8 cellular contexts compared by ENCODE assay signal in the genomic region with DNA sequence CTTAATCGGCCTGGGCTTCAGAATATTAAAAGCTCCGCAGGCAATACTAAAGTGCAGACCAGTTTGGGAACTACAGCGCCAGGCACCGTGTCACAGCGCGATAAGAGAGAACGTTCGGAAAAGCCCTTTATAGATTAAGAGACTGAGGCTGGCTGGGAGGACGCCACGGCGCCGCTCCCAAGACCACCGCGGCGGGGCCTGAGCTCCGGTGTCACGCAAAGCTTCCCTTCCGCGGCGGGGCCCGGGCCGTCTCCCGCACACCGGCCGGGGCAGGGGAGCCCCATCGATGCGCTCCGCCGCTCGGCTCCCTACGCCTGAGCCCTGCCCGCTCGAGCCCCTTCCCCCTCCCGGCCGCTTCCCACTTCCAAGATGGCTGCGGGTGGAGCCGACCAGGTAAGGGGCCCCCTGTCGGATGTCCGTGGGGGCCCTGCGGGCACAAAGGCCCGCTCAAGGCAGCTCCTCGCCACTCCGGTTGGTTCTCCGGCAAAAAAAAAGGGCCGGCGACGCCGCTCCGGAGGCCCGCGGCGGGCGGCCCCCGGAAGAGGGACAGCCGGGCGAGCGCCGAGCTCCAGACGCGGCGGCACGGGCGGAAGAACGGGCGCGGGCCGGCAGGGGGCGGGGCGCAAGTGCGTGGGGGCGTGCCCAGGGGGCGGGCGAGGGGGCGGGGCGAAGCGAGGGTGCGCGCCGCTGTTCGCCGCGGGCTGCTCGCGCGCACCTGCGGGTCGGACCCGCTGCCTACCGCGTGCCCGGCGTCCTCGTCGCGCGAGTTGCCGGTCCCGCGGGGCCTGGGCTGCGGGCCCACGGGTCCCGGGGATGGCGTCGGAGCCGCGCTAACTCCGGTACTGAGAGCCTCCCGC.
DNase-seq lines count a peak whose midpoint lies in the region; ATAC-seq and TF ChIP-seq lines count a peak whose summit lies in the region.

A gene with protein sequence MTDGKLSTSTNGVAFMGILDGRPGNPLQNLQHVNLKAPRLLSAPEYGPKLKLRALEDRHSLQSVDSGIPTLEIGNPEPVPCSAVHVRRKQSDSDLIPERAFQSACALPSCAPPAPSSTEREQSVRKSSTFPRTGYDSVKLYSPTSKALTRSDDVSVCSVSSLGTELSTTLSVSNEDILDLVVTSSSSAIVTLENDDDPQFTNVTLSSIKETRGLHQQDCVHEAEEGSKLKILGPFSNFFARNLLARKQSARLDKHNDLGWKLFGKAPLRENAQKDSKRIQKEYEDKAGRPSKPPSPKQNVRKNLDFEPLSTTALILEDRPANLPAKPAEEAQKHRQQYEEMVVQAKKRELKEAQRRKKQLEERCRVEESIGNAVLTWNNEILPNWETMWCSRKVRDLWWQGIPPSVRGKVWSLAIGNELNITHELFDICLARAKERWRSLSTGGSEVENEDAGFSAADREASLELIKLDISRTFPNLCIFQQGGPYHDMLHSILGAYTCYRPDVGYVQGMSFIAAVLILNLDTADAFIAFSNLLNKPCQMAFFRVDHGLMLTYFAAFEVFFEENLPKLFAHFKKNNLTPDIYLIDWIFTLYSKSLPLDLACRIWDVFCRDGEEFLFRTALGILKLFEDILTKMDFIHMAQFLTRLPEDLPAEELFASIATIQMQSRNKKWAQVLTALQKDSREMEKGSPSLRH (plus strand): TSS at position 714 of the 857 bp plus-strand sequence. CDS start 13,564 bp downstream, outside the sequence.

- peak within 1 kb of the TSS; percentile 93 for H3K27ac ChIP-seq in VCaP

- in situ Hi-C loops in T47D (cut with HindIII; ENCODE audit: low pct_unique_long_range_greater_than_20kb, low sequenced_read_pairs): no loop called here

- no peak; the same call in 1 of the 2 replicates for TF ChIP-seq CTCF in VCaP (conservative IDR thresholded peaks at IDR 0.05)

- peak; percentile 89 for ATAC-seq in HG02973 (IDR thresholded peaks at IDR 0.05; ENCODE audit: unreplicated experiment)

- DNase-seq in NCI-H524 (lab: John Stamatoyannopoulos, UW) (peak; percentile 75 to 87), NCI-H524 treated with DMSO at 0.1 percent for 48 hours (lab: John Stamatoyannopoulos, UW) (no peak), NCI-H2081 treated with DMSO at 0.1 percent for 48 hours (lab: John Stamatoyannopoulos, UW) (peak; percentile 37), T47D (ENCODE audit: low read depth in 1 of 2, low spot score in 1 of 2) (peak; percentile 85 to 86), iPS-NIHi7 (ENCODE audit: extremely low spot score) (peak; percentile 94), smooth muscle cell of the brain vasculature (ENCODE audit: low read depth, low spot score) (peak; percentile 72)
